ENCODE assay signal across 14 cellular contexts in the genomic region with DNA sequence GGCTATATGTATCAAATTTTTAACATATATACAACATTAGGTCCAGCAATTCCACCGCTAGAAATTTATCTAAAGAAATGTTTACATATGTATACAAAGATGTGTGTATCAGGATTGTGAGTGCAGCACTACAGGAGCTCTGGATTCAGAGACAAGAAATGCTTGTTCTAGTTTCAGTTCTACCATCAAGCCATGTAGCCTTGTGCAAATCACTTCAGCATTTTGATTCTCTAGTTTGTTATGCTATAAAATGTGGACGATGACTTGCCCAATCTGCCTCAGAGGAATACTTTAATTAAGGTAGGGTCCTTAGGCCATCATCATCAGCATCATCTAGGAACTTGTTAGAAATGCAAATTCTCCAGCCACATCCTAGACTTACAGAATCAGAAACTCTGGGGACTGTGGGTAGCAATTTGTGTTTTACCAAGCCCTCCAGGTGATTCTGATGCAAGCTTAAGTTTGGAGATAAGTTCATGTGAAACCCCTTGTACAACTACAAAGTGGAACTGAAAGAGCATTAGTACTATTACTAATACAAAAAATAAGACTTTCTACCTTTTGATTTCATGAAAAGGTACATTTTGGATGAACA.
A peak's percentile ranks its signal among the peaks of the same experiment; 100 is the strongest.
DNase-seq lines count a peak whose midpoint lies in the region; ATAC-seq and TF ChIP-seq lines count a peak whose summit lies in the region.
"Had no signal": no experiment of that assay in that cellular context is flagged by ENCODE, and none has a peak within 500 bp of the region (broad histone marks: within the 10 kb centered on the region; RNA-seq: fewer than 3 reads in every experiment).

No MANE protein-coding gene starts in this region.

- peak overlapping the region; percentile 60 for H3K27ac Mint-ChIP-seq in activated naive CD4-positive, alpha-beta T cell treated with anti-CD3 and anti-CD28 coated beads, Interleukin-2, amount 10 ng/mL, durations not matched to agents 7 days and 5 days
- H3K27ac Mint-ChIP-seq: activated naive CD8-positive, alpha-beta T cell treated with anti-CD3 and anti-CD28 coated beads, Interleukin-2, amount 10 ng/mL, durations not matched to agents 7 days and 5 days had no signal

- H3K4me1 Mint-ChIP-seq in activated naive CD4-positive, alpha-beta T cell treated with anti-CD3 and anti-CD28 coated beads, Interleukin-2, amount 10 ng/mL, durations not matched to agents 7 days and 5 days, result peaks cover 35% of the 10 kb centered on the region

- intact Hi-C loops in mucosa of descending colon (cut with DNase I, micrococcal nuclease), result no loop called here

- DNase-seq in activated naive CD4-positive, alpha-beta T cell treated with anti-CD3 and anti-CD28 coated beads, Interleukin-2, amount 10 ng/mL, durations not matched to agents 7 days and 5 days, result no peak
- DNase-seq in activated naive CD4-positive, alpha-beta T cell (lab: John Stamatoyannopoulos, UW), result no peak
- DNase-seq in stimulated activated naive CD8-positive, alpha-beta T cell treated with anti-CD3 and anti-CD28 coated beads, Interleukin-15, Interleukin-2, amounts not matched to agents 100 U/mL and 50 U/mL, for 24 hours, result no peak
- DNase-seq in mucosa of descending colon (no peak), SJCRH30 (no peak)
- no peak for DNase-seq in central memory CD4-positive, alpha-beta T cell
- DNase-seq: activated naive CD8-positive, alpha-beta T cell treated with anti-CD3 and anti-CD28 coated beads, Interleukin-2, amount 10 ng/mL, durations not matched to agents 7 days and 5 days; DND-41; NCI-H1694; stimulated activated naive CD4-positive, alpha-beta T cell treated with Interleukin-2 at 50 U/mL for 16 hours had no signal

- H3K4me1 ChIP-seq in mucosa of descending colon (ENCODE audit: low read depth) (no peaks in the 10 kb centered on the region), SJCRH30 (no peaks in the 10 kb centered on the region)

- TF ChIP-seq CTCF in mucosa of descending colon (IDR thresholded peaks at IDR 0.05), result no peak

- no peaks in the 10 kb centered on the region for H3K9me3 ChIP-seq in mucosa of descending colon
- no peaks in the 10 kb centered on the region for H3K9me3 ChIP-seq in SJCRH30 (replicated peaks)
- H3K9me3 ChIP-seq: esophagus muscularis mucosa had no signal

- no peaks in the 10 kb centered on the region for H3K9me3 Mint-ChIP-seq in activated naive CD4-positive, alpha-beta T cell treated with anti-CD3 and anti-CD28 coated beads, Interleukin-2, amount 10 ng/mL, durations not matched to agents 7 days and 5 days
- H3K9me3 Mint-ChIP-seq: activated naive CD8-positive, alpha-beta T cell treated with anti-CD3 and anti-CD28 coated beads, Interleukin-2, amount 10 ng/mL, durations not matched to agents 7 days and 5 days had no signal

- ATAC-seq in GM21717 (IDR thresholded peaks at IDR 0.05; ENCODE audit: unreplicated experiment), result peak; percentile 54
- peak; percentile 59 for ATAC-seq in HG03571 (IDR thresholded peaks at IDR 0.05; ENCODE audit: unreplicated experiment)
- peak; percentile 26 for ATAC-seq in stimulated activated naive CD8-positive, alpha-beta T cell treated with anti-CD3 and anti-CD28 coated beads, Interleukin-15, Interleukin-2, amounts not matched to agents 100 U/mL and 50 U/mL, for 24 hours
- no peak for ATAC-seq in mucosa of descending colon

- no peaks in the 10 kb centered on the region for H3K27me3 Mint-ChIP-seq in activated naive CD4-positive, alpha-beta T cell treated with anti-CD3 and anti-CD28 coated beads, Interleukin-2, amount 10 ng/mL, durations not matched to agents 7 days and 5 days
- H3K27me3 Mint-ChIP-seq: activated naive CD8-positive, alpha-beta T cell treated with anti-CD3 and anti-CD28 coated beads, Interleukin-2, amount 10 ng/mL, durations not matched to agents 7 days and 5 days had no signal

- H3K27me3 ChIP-seq in SJCRH30, result no peaks in the 10 kb centered on the region
- H3K27me3 ChIP-seq: esophagus muscularis mucosa had no signal

- no peak overlapping the region for H3K4me3 Mint-ChIP-seq in activated naive CD4-positive, alpha-beta T cell treated with anti-CD3 and anti-CD28 coated beads, Interleukin-2, amount 10 ng/mL, durations not matched to agents 7 days and 5 days
- H3K4me3 Mint-ChIP-seq: activated naive CD8-positive, alpha-beta T cell treated with anti-CD3 and anti-CD28 coated beads, Interleukin-2, amount 10 ng/mL, durations not matched to agents 7 days and 5 days had no signal

- CTCF ChIA-PET in activated naive CD4-positive, alpha-beta T cell treated with anti-CD3 and anti-CD28 coated beads, Interleukin-2, amount 10 ng/mL, durations not matched to agents 7 days and 5 days (lab: Charles Lee), result no interaction called here

- no peak overlapping the region for H3K27ac ChIP-seq in SJCRH30
- H3K27ac ChIP-seq: esophagus muscularis mucosa, SK-N-MC had no signal

- peaks cover 20% of the 10 kb centered on the region for H3K36me3 Mint-ChIP-seq in activated naive CD4-positive, alpha-beta T cell treated with anti-CD3 and anti-CD28 coated beads, Interleukin-2, amount 10 ng/mL, durations not matched to agents 7 days and 5 days

- H3K4me3 ChIP-seq in mucosa of descending colon, result no peak overlapping the region
- H3K4me3 ChIP-seq in SJCRH30, result no peak overlapping the region
- H3K4me3 ChIP-seq: esophagus muscularis mucosa, SK-N-MC had no signal

- H3K36me3 ChIP-seq in mucosa of descending colon (ENCODE audit: low read depth) (no peaks in the 10 kb centered on the region), SJCRH30 (peaks cover 2% of the 10 kb centered on the region; the same call in 1 of the 2 replicates)
